28 cellular contexts compared by ENCODE assay signal in genomic region chr14:37452323-37452722, GRCh38.
"Had no signal": no experiment of that assay in that cellular context is flagged by ENCODE, and none has a peak within 500 bp of the region (broad histone marks: within the 10 kb centered on the region; RNA-seq: fewer than 3 reads in every experiment).

No MANE protein-coding gene starts in this region.

- H3K27ac ChIP-seq: adrenal gland, cardiac muscle cell, Peyer's patch, RWPE1, SJSA1 had no signal

- H3K4me3 ChIP-seq: adrenal gland, cardiac muscle cell, K562, Peyer's patch, SJSA1 had no signal

- H3K4me3 Mint-ChIP-seq: activated CD8-positive, alpha-beta T cell treated with anti-CD3 and anti-CD28 coated beads, Interleukin-2, amount 10 ng/mL, durations not matched to agents 7 days and 5 days; activated naive CD8-positive, alpha-beta T cell treated with anti-CD3 and anti-CD28 coated beads, Interleukin-2, amount 10 ng/mL, durations not matched to agents 7 days and 5 days; brain; T-helper 1 cell treated with Interleukin-12 subunit alpha and Interleukin-12 subunit beta and Interleukin-4 antibody, amounts not matched to agents 30 μg/mL and 1 μg/mL, for 36 hours; WTC11 had no signal

- H3K4me1 ChIP-seq: adrenal gland, Peyer's patch, SJSA1 had no signal

- H3K27me3 Mint-ChIP-seq: activated naive CD8-positive, alpha-beta T cell treated with anti-CD3 and anti-CD28 coated beads, Interleukin-2, amount 10 ng/mL, durations not matched to agents 7 days and 5 days; brain had no signal

- H3K4me1 Mint-ChIP-seq: activated naive CD8-positive, alpha-beta T cell treated with anti-CD3 and anti-CD28 coated beads, Interleukin-2, amount 10 ng/mL, durations not matched to agents 7 days and 5 days; brain had no signal

- DNase-seq: activated CD4-positive, alpha-beta T cell treated with anti-CD3 and anti-CD28 coated beads for 48 hours; activated CD4-positive, alpha-beta T cell treated with anti-CD3 and anti-CD28 coated beads, Interleukin-2, amount 50 U/mL, for 4 hours; activated CD4-positive, CD25-positive, alpha-beta regulatory T cell treated with anti-CD3 and anti-CD28 coated beads, Interleukin-2, amount 50 U/mL, for 72 hours; activated CD8-positive, alpha-beta memory T cell treated with anti-CD3 and anti-CD28 coated beads, Interleukin-2, amount 50 U/mL, for 48 hours; activated CD8-positive, alpha-beta T cell treated with anti-CD3 and anti-CD28 coated beads, Interleukin-2, amount 10 ng/mL, durations not matched to agents 7 days and 5 days; activated naive CD4-positive, alpha-beta T cell treated with anti-CD3 and anti-CD28 coated beads, Interleukin-2, amount 50 U/mL, for 16 hours; activated naive CD8-positive, alpha-beta T cell treated with anti-CD3 and anti-CD28 coated beads, Interleukin-2, amount 10 ng/mL, durations not matched to agents 7 days and 5 days; activated T-cell treated with anti-CD3 and anti-CD28 coated beads, Interleukin-2, amount 50 U/mL, for 1 hour; adrenal gland; aorta; Karpas-422; NCI-H1048; NCI-H1417; NCI-H2029; NCI-H2107; NCI-H2171 treated with DMSO at 0.1 percent for 48 hours; NCI-H345; NCI-H510A; NCI-H69; Peyer's patch; Right ventricle myocardium superior had no signal

- ATAC-seq: activated CD8-positive, alpha-beta T cell treated with anti-CD3 and anti-CD28 coated beads, Interleukin-2, amount 10 ng/mL, durations not matched to agents 7 days and 5 days; K562; WTC11 had no signal

- H3K9me3 ChIP-seq: adrenal gland, Peyer's patch, SJSA1 had no signal

- H3K36me3 Mint-ChIP-seq: activated naive CD8-positive, alpha-beta T cell treated with anti-CD3 and anti-CD28 coated beads, Interleukin-2, amount 10 ng/mL, durations not matched to agents 7 days and 5 days; brain; WTC11 had no signal

- H3K27me3 ChIP-seq: adrenal gland, cardiac muscle cell, Peyer's patch, SJSA1 had no signal

- H3K36me3 ChIP-seq: adrenal gland, cardiac muscle cell, Peyer's patch, SJSA1 had no signal

- H3K9me3 Mint-ChIP-seq: WTC11 had no signal

- H3K27ac Mint-ChIP-seq: activated CD8-positive, alpha-beta T cell treated with anti-CD3 and anti-CD28 coated beads, Interleukin-2, amount 10 ng/mL, durations not matched to agents 7 days and 5 days; activated naive CD8-positive, alpha-beta T cell treated with anti-CD3 and anti-CD28 coated beads, Interleukin-2, amount 10 ng/mL, durations not matched to agents 7 days and 5 days; brain; T-helper 1 cell treated with Interleukin-12 subunit alpha and Interleukin-12 subunit beta and Interleukin-4 antibody, amounts not matched to agents 30 μg/mL and 1 μg/mL, for 36 hours; WTC11 had no signal
